1 cellular context compared by ENCODE assay signal in the genomic region with DNA sequence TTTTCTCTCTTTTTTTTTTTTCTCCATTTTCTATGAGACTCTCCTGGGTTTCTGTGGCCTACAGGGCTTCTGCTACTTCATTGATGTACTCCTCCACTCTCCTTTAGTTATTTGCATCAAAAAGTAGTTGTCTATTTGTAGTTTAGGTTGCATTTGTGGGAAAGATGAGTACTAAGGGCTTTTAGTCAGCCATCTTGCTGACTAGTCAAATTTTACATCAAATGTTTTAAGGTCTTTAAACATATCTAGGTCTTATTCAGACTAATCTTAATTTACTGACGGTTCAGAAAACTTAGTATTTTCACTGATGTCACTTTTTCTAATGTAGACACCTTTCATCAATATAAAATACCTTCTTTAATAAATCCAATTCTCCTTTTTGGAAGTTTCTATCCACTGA.
TF ChIP-seq lines count a peak whose summit lies in the region.

No MANE protein-coding gene starts in this region.

TF ChIP-seq in A549, 52 proteins besides CTCF, POLR2A, EP300 and RAD21 (continued from another document):
- TF ChIP-seq, protein P1, sequence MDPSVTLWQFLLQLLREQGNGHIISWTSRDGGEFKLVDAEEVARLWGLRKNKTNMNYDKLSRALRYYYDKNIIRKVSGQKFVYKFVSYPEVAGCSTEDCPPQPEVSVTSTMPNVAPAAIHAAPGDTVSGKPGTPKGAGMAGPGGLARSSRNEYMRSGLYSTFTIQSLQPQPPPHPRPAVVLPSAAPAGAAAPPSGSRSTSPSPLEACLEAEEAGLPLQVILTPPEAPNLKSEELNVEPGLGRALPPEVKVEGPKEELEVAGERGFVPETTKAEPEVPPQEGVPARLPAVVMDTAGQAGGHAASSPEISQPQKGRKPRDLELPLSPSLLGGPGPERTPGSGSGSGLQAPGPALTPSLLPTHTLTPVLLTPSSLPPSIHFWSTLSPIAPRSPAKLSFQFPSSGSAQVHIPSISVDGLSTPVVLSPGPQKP (IDR thresholded peaks at IDR 0.05; ENCODE audit: low read depth, low read length): no peak
- TF ChIP-seq MAFK (IDR thresholded peaks at IDR 0.05; ENCODE audit: partially characterized antibody): peak; percentile 73
- TF ChIP-seq HDAC2 (IDR thresholded peaks at IDR 0.05): no peak
